In genomic region chr17:35312790-35313711, GRCh38 we compare ENCODE assay signal across 8 cellular contexts.
DNase-seq lines count a peak whose midpoint lies in the region; ATAC-seq, FAIRE-seq and TF ChIP-seq lines count a peak whose summit lies in the region.

No MANE protein-coding gene starts in this region.

- H3K27ac ChIP-seq in WERI-Rb-1 (no peak overlapping the region), keratinocyte (ENCODE audit: control insufficient read depth, insufficient read depth, low read length) (no peak overlapping the region)

- H3K36me3 ChIP-seq in WERI-Rb-1 (no peaks in the 10 kb centered on the region), keratinocyte (ENCODE audit: control insufficient read depth in 2 of 2, extremely low read depth in 1 of 2, insufficient read depth in 2 of 2, low read length in 2 of 2) (no peaks in the 10 kb centered on the region)

- H3K79me2 ChIP-seq in keratinocyte (ENCODE audit: control insufficient read depth, insufficient read depth, low read length): no peaks in the 10 kb centered on the region

- POLR2A ChIA-PET in HEK293T (lab: Yijun Ruan, JAX): no interaction called here

- no peak for ATAC-seq in HG02588 (IDR thresholded peaks at IDR 0.05; ENCODE audit: unreplicated experiment)

- H3K27me3 ChIP-seq in WERI-Rb-1 (ENCODE audit: insufficient read depth, low read depth, severe bottlenecking) (peaks cover 34% of the 10 kb centered on the region), keratinocyte (ENCODE audit: control insufficient read depth, extremely low read depth, insufficient read depth, low read length) (no peaks in the 10 kb centered on the region)

- no peak overlapping the region for H3K4me3 ChIP-seq in WERI-Rb-1 (ENCODE audit: low read depth, low read length)
- no peak overlapping the region for H3K4me3 ChIP-seq in keratinocyte (ENCODE audit: control insufficient read depth in 2 of 3, extremely low read depth in 1 of 3, insufficient read depth in 2 of 3, low read depth in 1 of 3, low read length in 3 of 3)

- H2AFZ ChIP-seq in keratinocyte (ENCODE audit: control insufficient read depth, low read length): peak overlapping the region; percentile 58

- no peaks in the 10 kb centered on the region for H3K9me1 ChIP-seq in keratinocyte (ENCODE audit: control insufficient read depth, extremely low read depth, insufficient read depth, low read length)

- CTCF ChIA-PET in HEK293T (lab: Yijun Ruan, JAX): interaction anchor here (0.5 to 2.9 kb wide), 8 partner anchors 21 to 272 kb away, joined by 3 to 15 read pairs (median 4); no protein-coding TSS in a partner anchor

- dilution Hi-C loops in keratinocyte (cut with MboI; ENCODE audit: extremely low pct_ligation_motif_present, low sequenced_read_pairs): loop anchor here (10.0 kb wide), 1 partner anchor 212 kb away; no protein-coding TSS in a partner anchor

- peak; percentile 90 for FAIRE-seq in keratinocyte (lab: Jason Lieb, UNC)

- H3K4me1 ChIP-seq in keratinocyte (ENCODE audit: control insufficient read depth, extremely low read depth, insufficient read depth, low read length): peaks cover 30% of the 10 kb centered on the region

- H3K9me3 ChIP-seq in WERI-Rb-1 (ENCODE audit: severe bottlenecking) (peaks cover 8% of the 10 kb centered on the region), keratinocyte (ENCODE audit: control insufficient read depth, low read depth, low read length) (no peaks in the 10 kb centered on the region)

- no peak overlapping the region for H3K9ac ChIP-seq in keratinocyte (ENCODE audit: control insufficient read depth, extremely low read depth, insufficient read depth, low read length)

- peak overlapping the region; percentile 27 for H3K4me2 ChIP-seq in keratinocyte (ENCODE audit: control insufficient read depth, extremely low read depth, insufficient read depth, low read depth, low read length)

- H4K20me1 ChIP-seq in keratinocyte (ENCODE audit: control insufficient read depth, extremely low read depth, insufficient read depth, low read length): no peaks in the 10 kb centered on the region

- DNase-seq in EH (ENCODE audit: low read depth) (peak; percentile 79), HEK293T (ENCODE audit: extremely low spot score) (peak; percentile 33), NCI-H2029 (lab: John Stamatoyannopoulos, UW) (peak; percentile 38), WERI-Rb-1 (peak; percentile 16), keratinocyte (ENCODE audit: low read depth, low spot score) (peak; percentile 15)
- DNase-seq in central memory CD4-positive, alpha-beta T cell: peak; percentile 92
- DNase-seq in stimulated activated CD4-positive, alpha-beta T cell treated with anti-CD3 and anti-CD28 coated beads, Interleukin-15, amount 100 ng/mL, for 1 hour (ENCODE audit: low read depth in 1 of 2, low spot score in 1 of 2): peak; percentile 27 to 63

- TF ChIP-seq CTCF in WERI-Rb-1 (IDR thresholded peaks at IDR 0.05; ENCODE audit: low read depth, low read length) (peak; percentile 72), keratinocyte (optimal IDR thresholded peaks at IDR 0.05 in 1 of 3, IDR thresholded peaks at IDR 0.05 in 1 of 3, conservative IDR thresholded peaks at IDR 0.05 in 1 of 3; ENCODE audit: extremely low read depth in 1 of 3, insufficient read depth in 2 of 3, low read length in 3 of 3) (peak; percentile 78 to 86 (median 81))

TF ChIP-seq in HEK293T, 16 proteins besides CTCF, POLR2A, EP300 and RAD21:
- TF ChIP-seq ARNT (IDR thresholded peaks at IDR 0.05): no peak
- TF ChIP-seq NFRKB (IDR thresholded peaks at IDR 0.05): no peak
- no peak for TF ChIP-seq SP1 (IDR thresholded peaks at IDR 0.05)
- TF ChIP-seq PKNOX1 (IDR thresholded peaks at IDR 0.05): no peak
- no peak for TF ChIP-seq TARDBP (IDR thresholded peaks at IDR 0.05)
- no peak for TF ChIP-seq L3MBTL2 (conservative IDR thresholded peaks at IDR 0.05)
- TF ChIP-seq SUZ12 (IDR thresholded peaks at IDR 0.05): no peak
- TF ChIP-seq ZNF384 (IDR thresholded peaks at IDR 0.05): no peak
- no peak for TF ChIP-seq BHLHE40 (IDR thresholded peaks at IDR 0.05; ENCODE audit: borderline replicate concordance)
- TF ChIP-seq FOXK2 (IDR thresholded peaks at IDR 0.05): no peak
- TF ChIP-seq CTBP1 (IDR thresholded peaks at IDR 0.05; ENCODE audit: borderline replicate concordance): no peak
- no peak for TF ChIP-seq ELF4 (IDR thresholded peaks at IDR 0.05)
TF ChIP-seq in HEK293T: peak in this region for 0.

Comparison
In these comparisons a context has a peak if more than half of its experiments do, and no peak if none do; other contexts are left out.
1. DNase-seq: peak in every context shown above with its lines; median percentile 92 in central memory CD4-positive, alpha-beta T cell; 79 in EH; 45 in stimulated activated CD4-positive, alpha-beta T cell treated with anti-CD3 and anti-CD28 coated beads, Interleukin-15, amount 100 ng/mL, for 1 hour; 38 in NCI-H2029; 33 in HEK293T; 16 in WERI-Rb-1; 15 in keratinocyte.